Comparison of ENCODE assay signal across 1 cellular context in genomic region chr17:18158022-18158600, GRCh38.
TF ChIP-seq lines count a peak whose summit lies in the region.

No MANE protein-coding gene starts in this region.

TF ChIP-seq in GM12878, 131 proteins besides CTCF, POLR2A, EP300 and RAD21 (continued from another document):
- TF ChIP-seq CUX1 (IDR thresholded peaks at IDR 0.05; ENCODE audit: insufficient replicate concordance, low read depth, low read length) = no peak
- peak; percentile 13; the same call in 1 of the 2 replicates for TF ChIP-seq DPF2 (IDR thresholded peaks at IDR 0.05)
- TF ChIP-seq ZNF217 (IDR thresholded peaks at IDR 0.05) = no peak
- TF ChIP-seq CHD4 (IDR thresholded peaks at IDR 0.05) = no peak
- TF ChIP-seq GATAD2B (conservative IDR thresholded peaks at IDR 0.05; ENCODE audit: low read depth) = peak; percentile 14; the same call in 1 of the 2 replicates
- no peak for TF ChIP-seq MXI1 (IDR thresholded peaks at IDR 0.05; ENCODE audit: low read depth, low read length)
- no peak for TF ChIP-seq NFIC (IDR thresholded peaks at IDR 0.05; ENCODE audit: low read depth, low read length)
- TF ChIP-seq SMAD1 (IDR thresholded peaks at IDR 0.05; ENCODE audit: low read depth, partially characterized antibody) = no peak
- peak; percentile 78 for TF ChIP-seq CREM (IDR thresholded peaks at IDR 0.05; ENCODE audit: low read depth)
- TF ChIP-seq SMAD5 (IDR thresholded peaks at IDR 0.05; ENCODE audit: low read depth) = no peak
- TF ChIP-seq SMARCA5 (IDR thresholded peaks at IDR 0.05) = no peak
- TF ChIP-seq BACH1 (IDR thresholded peaks at IDR 0.05; ENCODE audit: borderline replicate concordance) = no peak
- no peak for TF ChIP-seq ZNF384 (IDR thresholded peaks at IDR 0.05; ENCODE audit: borderline replicate concordance, low read depth, low read length)
- TF ChIP-seq NR2C1 (IDR thresholded peaks at IDR 0.05) = 0 out of 2 replicates have a peak, but pooled peaks have one; percentile 23
- no peak for TF ChIP-seq FOXM1 (IDR thresholded peaks at IDR 0.05; ENCODE audit: low read depth, low read length)
- no peak for TF ChIP-seq PBX3 (IDR thresholded peaks at IDR 0.05; ENCODE audit: insufficient replicate concordance, low read depth, low read length)
- TF ChIP-seq SPI1 (IDR thresholded peaks at IDR 0.05; ENCODE audit: borderline replicate concordance, insufficient read depth, low read depth, low read length) = 0 out of 2 replicates have a peak, but pooled peaks have one; percentile 27
- TF ChIP-seq PAX5 (IDR thresholded peaks at IDR 0.05; ENCODE audit: borderline replicate concordance, low read depth, low read length) = no peak
- no peak for TF ChIP-seq SP1 (IDR thresholded peaks at IDR 0.05; ENCODE audit: low read depth, low read length)
- TF ChIP-seq ZSCAN29 (IDR thresholded peaks at IDR 0.05) = no peak
- TF ChIP-seq RCOR1 (conservative IDR thresholded peaks at IDR 0.05; ENCODE audit: low read depth, low read length) = no peak
- TF ChIP-seq ASH2L (IDR thresholded peaks at IDR 0.05; ENCODE audit: borderline replicate concordance, low read depth) = no peak
- TF ChIP-seq EGR1 (IDR thresholded peaks at IDR 0.05; ENCODE audit: borderline replicate concordance in 1 of 2, low read depth in 2 of 2, low read length in 2 of 2) = peak in 1 of 2 experiments; percentile 92; a peak in 2 of 3 replicates
- TF ChIP-seq LARP7 (IDR thresholded peaks at IDR 0.05) = no peak
- peak; percentile 94 for TF ChIP-seq HDGF (IDR thresholded peaks at IDR 0.05)
- no peak for TF ChIP-seq IRF5 (IDR thresholded peaks at IDR 0.05; ENCODE audit: borderline replicate concordance)
- no peak for TF ChIP-seq ZBTB4 (CRISPR knock-in tag; IDR thresholded peaks at IDR 0.05)
- TF ChIP-seq ZBTB33 (IDR thresholded peaks at IDR 0.05) = no peak
TF ChIP-seq in GM12878: peak in this region for 11.
